ENCODE assay signal across 8 cellular contexts in the genomic region with DNA sequence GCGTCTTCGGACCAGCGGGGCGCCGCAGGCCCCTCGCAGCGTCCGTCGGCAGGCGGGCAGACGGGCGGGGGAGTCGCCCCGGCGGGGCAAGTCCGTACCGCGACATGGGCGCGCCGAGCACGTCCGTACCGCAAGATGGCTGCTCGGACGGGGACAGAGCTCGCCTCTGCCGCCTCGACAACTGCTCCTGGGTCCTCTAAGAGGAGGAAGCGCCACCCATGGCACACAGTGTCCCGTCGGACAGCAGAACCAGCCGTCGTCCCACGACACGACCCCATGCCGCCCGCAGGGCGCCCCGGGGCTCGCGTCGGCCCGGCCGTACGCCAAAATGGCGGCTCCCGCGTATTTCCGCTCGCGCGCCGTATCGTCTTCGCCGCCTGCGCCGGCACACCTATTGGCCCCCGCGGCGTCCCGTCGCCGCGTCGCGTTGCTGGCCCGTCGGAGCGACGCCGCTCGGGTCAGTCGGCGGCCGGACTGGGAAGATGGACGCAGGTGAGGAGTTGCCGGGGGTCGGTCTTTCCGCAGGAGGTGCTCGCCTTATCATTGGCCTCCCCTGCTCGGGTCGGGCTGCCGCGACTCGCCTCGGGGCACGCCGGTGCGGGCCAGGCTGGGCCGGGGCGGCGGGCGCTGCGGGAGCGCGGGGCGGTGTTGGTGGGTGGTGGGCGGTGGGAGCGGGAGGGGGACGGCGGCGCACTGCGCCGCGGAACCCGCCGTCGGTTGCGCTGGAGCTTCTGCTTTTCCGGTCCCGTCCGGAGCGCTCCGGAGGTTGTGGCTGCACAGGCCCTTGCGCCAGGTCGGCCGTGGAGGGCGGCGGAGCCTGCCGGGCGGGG. TPM values are rescaled to one million over a fixed set of nuclear protein-coding genes. Genes with fewer than 3 reads are reported as not detected.
A peak's percentile ranks its signal among the peaks of the same experiment; 100 is the strongest.
DNase-seq lines count a peak whose midpoint lies in the region; ATAC-seq and TF ChIP-seq lines count a peak whose summit lies in the region.

ATG4B (plus strand) TSS at position 461 of the 830 bp plus-strand sequence; CDS start at position 483, 22 bp downstream.

- peak within 1 kb of the TSS; percentile 93 for H3K4me3 Mint-ChIP-seq in activated T-helper 17 cell treated with anti-CD3 and anti-CD28 coated beads, Interleukin-2, amount 50 U/mL, for 72 hours
- H3K4me3 Mint-ChIP-seq in naive thymus-derived CD8-positive, alpha-beta T cell, result peak within 1 kb of the TSS; percentile 80 to 98 (median 91)

- peaks cover 28% of the 10 kb centered on the region for H3K4me1 Mint-ChIP-seq in activated T-helper 17 cell treated with anti-CD3 and anti-CD28 coated beads, Interleukin-2, amount 50 U/mL, for 72 hours
- peaks cover 31 to 63% (median 58%) of the 10 kb centered on the region in 4 donors for H3K4me1 Mint-ChIP-seq in naive thymus-derived CD8-positive, alpha-beta T cell

- peak within 1 kb of the TSS; percentile 95 for H3K27ac Mint-ChIP-seq in activated T-helper 17 cell treated with anti-CD3 and anti-CD28 coated beads, Interleukin-2, amount 50 U/mL, for 72 hours
- H3K27ac Mint-ChIP-seq in naive thymus-derived CD8-positive, alpha-beta T cell, result peak within 1 kb of the TSS; percentile 85 to 97 (median 94)

- POLR2A ChIA-PET in naive thymus-derived CD8-positive, alpha-beta T cell (lab: Charles Lee), result interaction anchor here (1.0 to 2.8 kb wide), 7 partner anchors 28 to 1072 kb away, joined by 4 to 19 read pairs (median 7); partner anchors contain the start of genes D2HGDH, DTYMK, HDLBP and ING5

- H3K36me3 Mint-ChIP-seq in activated T-helper 17 cell treated with anti-CD3 and anti-CD28 coated beads, Interleukin-2, amount 50 U/mL, for 72 hours (ENCODE audit: low read depth), result peaks cover 65% of the 10 kb centered on the region
- H3K36me3 Mint-ChIP-seq in naive thymus-derived CD8-positive, alpha-beta T cell, result peaks cover 0 to 16% (median 2%) of the 10 kb centered on the region in 3 donors

- TF ChIP-seq CTCF in fibroblast of mammary gland (conservative IDR thresholded peaks at IDR 0.05; ENCODE audit: control insufficient read depth, insufficient read depth, low read depth, low read length), result no peak

- ATAC-seq in GM21619 (IDR thresholded peaks at IDR 0.05; ENCODE audit: unreplicated experiment), result peak; percentile 66
- peak; percentile 79 for ATAC-seq in activated T-helper 17 cell treated with anti-CD3 and anti-CD28 coated beads, Interleukin-2, amount 50 U/mL, for 72 hours (replicated peaks)
- ATAC-seq in naive thymus-derived CD8-positive, alpha-beta T cell, result peak; percentile 67 to 68

- H3K27me3 Mint-ChIP-seq in activated T-helper 17 cell treated with anti-CD3 and anti-CD28 coated beads, Interleukin-2, amount 50 U/mL, for 72 hours, result no peaks in the 10 kb centered on the region
- no peaks in the 10 kb centered on the region for H3K27me3 Mint-ChIP-seq in naive thymus-derived CD8-positive, alpha-beta T cell

- in situ Hi-C loops in KBM-7 (cut with MboI; ENCODE audit: low pct_unique_long_range_greater_than_20kb, low sequenced_read_pairs), result no loop called here

- H3K4me3 ChIP-seq in fibroblast of mammary gland (ENCODE audit: control insufficient read depth, low read depth, low read length), result peak within 1 kb of the TSS; percentile 76

- peak; percentile 44 for DNase-seq in DMS79 (lab: John Stamatoyannopoulos, UW)
- DNase-seq in KBM-7, result peak; percentile 84
- DNase-seq in RPMI8226, result peak; percentile 87
- peak; percentile 81 for DNase-seq in fibroblast of mammary gland (ENCODE audit: low read depth)
- peak; percentile 55 to 93 (median 70) for DNase-seq in naive thymus-derived CD8-positive, alpha-beta T cell
- DNase-seq in stimulated activated naive CD4-positive, alpha-beta T cell treated with Interleukin-2 at 50 U/mL for 16 hours (lab: John Stamatoyannopoulos, UW), result peak; percentile 68

- H3K9me3 Mint-ChIP-seq in activated T-helper 17 cell treated with anti-CD3 and anti-CD28 coated beads, Interleukin-2, amount 50 U/mL, for 72 hours, result no peaks in the 10 kb centered on the region
- no peaks in the 10 kb centered on the region for H3K9me3 Mint-ChIP-seq in naive thymus-derived CD8-positive, alpha-beta T cell

RNA-seq across cellular contexts. Expression of gene ATG4B, which starts in this region (rescaled TPM):
- 10 to 100 TPM; 88.3 to 91.3 TPM for total RNA-seq in activated T-helper 17 cell treated with anti-CD3 and anti-CD28 coated beads, Interleukin-2, amount 50 U/mL, for 72 hours
- 100 to 1,000 TPM; 103 to 104 TPM for total RNA-seq in naive thymus-derived CD8-positive, alpha-beta T cell
- 10 to 100 TPM; 45.8 to 60.1 (median 46.5) TPM for polyA plus RNA-seq in naive thymus-derived CD8-positive, alpha-beta T cell

Comparison
In these comparisons a context has a peak if more than half of its experiments do, and no peak if none do; other contexts are left out.
1. Peak in every context shown above with its lines: DNase-seq, ATAC-seq and H3K4me3 ChIP-seq.